In the genomic region with DNA sequence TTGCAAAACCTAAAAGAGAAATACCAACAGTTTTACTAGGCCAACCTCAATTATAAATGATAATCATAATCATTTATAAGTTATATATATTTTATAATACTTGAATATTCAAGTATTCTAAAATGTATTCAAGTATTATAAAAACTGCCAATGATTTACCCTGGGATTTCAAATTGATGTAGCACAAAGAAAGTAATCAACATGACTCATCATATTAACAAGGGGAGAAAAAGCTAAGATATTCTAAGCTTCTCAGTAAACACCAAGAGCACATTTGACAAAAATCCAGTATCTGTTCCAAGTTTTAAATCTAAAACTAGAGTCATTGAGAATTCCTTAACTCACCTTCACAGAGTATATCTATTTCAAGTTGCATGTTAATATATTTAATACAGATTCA, we compare ENCODE assay signal across 1 cellular context.
A peak's percentile ranks its signal among the peaks of the same experiment; 100 is the strongest.
TF ChIP-seq lines count a peak whose summit lies in the region.

No MANE protein-coding gene starts in this region.

TF ChIP-seq in HepG2, 621 proteins besides CTCF, POLR2A, EP300 and RAD21:
- peak; percentile 19 to 20; a peak in 2 of 4 replicates for TF ChIP-seq MAFK (conservative IDR thresholded peaks at IDR 0.05 in 1 of 2, IDR thresholded peaks at IDR 0.05 in 1 of 2; ENCODE audit: low read length in 2 of 2)
- TF ChIP-seq ZNF598 (CRISPR knock-in tag; IDR thresholded peaks at IDR 0.05; ENCODE audit: borderline replicate concordance): no peak
- TF ChIP-seq ZNF274 (CRISPR knock-in tag; IDR thresholded peaks at IDR 0.05): no peak
- TF ChIP-seq HNF4G (IDR thresholded peaks at IDR 0.05; ENCODE audit: borderline replicate concordance, low read depth, low read length): no peak
- no peak for TF ChIP-seq HNF4G (CRISPR knock-in tag; IDR thresholded peaks at IDR 0.05; ENCODE audit: borderline replicate concordance, low read depth)
- peak; percentile 45 for TF ChIP-seq NFE2L2 (IDR thresholded peaks at IDR 0.05; ENCODE audit: low read length)
- TF ChIP-seq, protein P1, sequence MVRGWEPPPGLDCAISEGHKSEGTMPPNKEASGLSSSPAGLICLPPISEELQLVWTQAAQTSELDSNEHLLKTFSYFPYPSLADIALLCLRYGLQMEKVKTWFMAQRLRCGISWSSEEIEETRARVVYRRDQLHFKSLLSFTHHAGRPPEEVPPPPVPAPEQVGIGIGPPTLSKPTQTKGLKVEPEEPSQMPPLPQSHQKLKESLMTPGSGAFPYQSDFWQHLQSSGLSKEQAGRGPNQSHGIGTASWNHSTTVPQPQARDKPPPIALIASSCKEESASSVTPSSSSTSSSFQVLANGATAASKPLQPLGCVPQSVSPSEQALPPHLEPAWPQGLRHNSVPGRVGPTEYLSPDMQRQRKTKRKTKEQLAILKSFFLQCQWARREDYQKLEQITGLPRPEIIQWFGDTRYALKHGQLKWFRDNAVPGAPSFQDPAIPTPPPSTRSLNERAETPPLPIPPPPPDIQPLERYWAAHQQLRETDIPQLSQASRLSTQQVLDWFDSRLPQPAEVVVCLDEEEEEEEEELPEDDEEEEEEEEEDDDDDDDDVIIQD (CRISPR knock-in tag; IDR thresholded peaks at IDR 0.05; ENCODE audit: low read depth): no peak
